ENCODE assay signal across 1 cellular context in genomic region chr7:88092676-88092999, GRCh38.
A peak's percentile ranks its signal among the peaks of the same experiment; 100 is the strongest.
TF ChIP-seq lines count a peak whose summit lies in the region.

No MANE protein-coding gene starts in this region.

TF ChIP-seq in SK-N-SH, 30 proteins besides CTCF, POLR2A, EP300 and RAD21 (continued from another document):
- peak; percentile 65 for TF ChIP-seq PBX3 (IDR thresholded peaks at IDR 0.05)
- no peak for TF ChIP-seq GABPA (IDR thresholded peaks at IDR 0.05; ENCODE audit: low read depth)
- TF ChIP-seq RXRA (IDR thresholded peaks at IDR 0.05; ENCODE audit: borderline replicate concordance, low read depth) = no peak
- no peak for TF ChIP-seq FOSL2 (IDR thresholded peaks at IDR 0.05; ENCODE audit: borderline replicate concordance, low read depth)
- TF ChIP-seq NFIC (IDR thresholded peaks at IDR 0.05; ENCODE audit: borderline replicate concordance) = peak; percentile 80
- TF ChIP-seq YY1 (IDR thresholded peaks at IDR 0.05; ENCODE audit: low read depth) = no peak
- no peak for TF ChIP-seq TAF1 (IDR thresholded peaks at IDR 0.05; ENCODE audit: borderline replicate concordance, low read depth, low read length)
- no peak for TF ChIP-seq RFX5 (IDR thresholded peaks at IDR 0.05; ENCODE audit: low read length)
- TF ChIP-seq EZH2phosphoT487 (IDR thresholded peaks at IDR 0.05; ENCODE audit: borderline replicate concordance, low read depth) = no peak
- TF ChIP-seq ZBTB33 (IDR thresholded peaks at IDR 0.05; ENCODE audit: borderline replicate concordance, low read depth) = no peak
- TF ChIP-seq JUND (IDR thresholded peaks at IDR 0.05) = no peak
- peak; percentile 38; the same call in 1 of the 2 replicates for TF ChIP-seq RCOR1 (IDR thresholded peaks at IDR 0.05; ENCODE audit: low read length)
- TF ChIP-seq MAX (IDR thresholded peaks at IDR 0.05; ENCODE audit: low read depth) = no peak
- no peak for TF ChIP-seq ELF1 (IDR thresholded peaks at IDR 0.05)
